ENCODE assay signal across 10 cellular contexts in the genomic region with DNA sequence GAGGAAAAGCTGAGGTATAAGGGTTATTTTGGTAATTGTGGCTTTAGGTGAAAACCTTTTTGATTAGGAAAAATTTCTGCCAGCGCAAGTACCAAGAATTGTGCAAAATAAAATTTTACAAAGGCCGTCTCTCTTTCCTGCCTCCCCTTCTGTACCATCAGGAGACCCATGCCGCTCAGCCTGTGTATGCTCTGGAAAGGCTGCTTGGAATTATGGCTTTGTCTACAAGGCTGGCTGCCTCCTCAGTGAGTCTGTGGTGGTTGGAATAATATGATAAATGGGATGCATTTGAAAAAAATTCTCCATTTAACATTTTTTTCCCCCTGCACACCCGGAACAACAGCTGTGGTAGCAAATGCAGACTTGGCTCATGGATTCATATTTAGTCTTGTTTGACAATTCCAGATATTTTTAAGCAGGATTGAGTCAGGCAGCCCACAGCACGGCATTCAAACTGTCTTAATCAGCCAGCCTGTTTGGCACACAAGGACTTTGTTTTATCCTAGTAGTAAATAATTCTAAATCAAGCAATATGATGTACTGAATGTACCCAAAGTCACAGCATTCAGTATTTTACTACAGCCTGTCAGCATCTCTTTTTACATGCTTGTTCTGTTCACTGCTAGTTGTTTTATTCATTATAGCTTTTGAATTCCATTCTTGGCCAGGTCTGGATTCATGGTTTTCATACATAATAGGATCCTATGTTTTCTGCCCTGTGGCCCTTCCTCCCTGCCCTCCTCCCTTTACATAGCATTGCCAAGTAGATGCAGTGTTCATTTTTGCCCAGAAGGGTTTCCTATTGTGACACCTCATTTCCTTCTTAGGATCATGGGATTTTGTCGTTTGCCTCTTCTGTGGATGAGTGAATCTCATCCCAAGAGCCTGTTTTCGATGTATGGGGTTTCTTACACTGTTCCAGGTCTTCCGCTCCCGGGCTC.
DNase-seq lines count a peak whose midpoint lies in the region; ATAC-seq and TF ChIP-seq lines count a peak whose summit lies in the region.
"Had no signal": no experiment of that assay in that cellular context is flagged by ENCODE, and none has a peak within 500 bp of the region (broad histone marks: within the 10 kb centered on the region; RNA-seq: fewer than 3 reads in every experiment).

No MANE protein-coding gene starts in this region.

- H3K9ac ChIP-seq in fibroblast of lung (ENCODE audit: insufficient read depth, low read length): no peak overlapping the region

- H3K4me1 ChIP-seq in RWPE2 (ENCODE audit: insufficient read depth, poor library complexity, severe bottlenecking) (no peaks in the 10 kb centered on the region), fibroblast of lung (ENCODE audit: control insufficient read depth, extremely low read depth, insufficient read depth, low read length) (peaks cover 2% of the 10 kb centered on the region)

- ATAC-seq in RWPE2 (ENCODE audit: low read depth) (0 out of 3 replicates have a peak, but pooled peaks have one; percentile 33), omental fat pad (ENCODE audit: low FRiP score) (peak; percentile 66), HG03432 (IDR thresholded peaks at IDR 0.05; ENCODE audit: unreplicated experiment) (no peak)

- H3K36me3 ChIP-seq in RWPE2 (ENCODE audit: low read depth) (no peaks in the 10 kb centered on the region), fibroblast of lung (ENCODE audit: control insufficient read depth, insufficient read depth, low read length) (no peaks in the 10 kb centered on the region)

- no peaks in the 10 kb centered on the region for H3K9me3 ChIP-seq in RWPE2 (ENCODE audit: severe bottlenecking)
- no peaks in the 10 kb centered on the region for H3K9me3 ChIP-seq in fibroblast of lung (ENCODE audit: control insufficient read depth, insufficient read depth, low read depth, low read length)

- no peak overlapping the region for H3K27ac ChIP-seq in RWPE2 (ENCODE audit: poor library complexity, severe bottlenecking)
- H3K27ac ChIP-seq in fibroblast of lung (ENCODE audit: insufficient read depth, low read length): no peak overlapping the region

- peak overlapping the region; percentile 20 for H3K4me2 ChIP-seq in fibroblast of lung (ENCODE audit: extremely low read depth, insufficient read depth, low read length)

- H2AFZ ChIP-seq in fibroblast of lung (ENCODE audit: low read length): no peak overlapping the region

- H4K20me1 ChIP-seq in fibroblast of lung (ENCODE audit: control insufficient read depth, extremely low read depth, insufficient read depth, low read length): peaks cover 2% of the 10 kb centered on the region

- H3K4me3 ChIP-seq in AG10803 (ENCODE audit: low read length): no peak overlapping the region
- H3K4me3 ChIP-seq in RWPE2 (ENCODE audit: severe bottlenecking): no peak overlapping the region
- no peak overlapping the region for H3K4me3 ChIP-seq in fibroblast of lung (replicated peaks in 1 of 4; ENCODE audit: control extremely low read depth in 1 of 4, insufficient read depth in 1 of 4, low read depth in 3 of 4, low read length in 4 of 4)

- H3K79me2 ChIP-seq in fibroblast of lung (ENCODE audit: control insufficient read depth, insufficient read depth, low read length): no peaks in the 10 kb centered on the region

- DNase-seq in AG10803 (ENCODE audit: low read depth) (peak; percentile 87), RWPE2 (ENCODE audit: low spot score) (no peak), fibroblast of lung (ENCODE audit: low read depth in 2 of 2) (peak; percentile 91 to 96), omental fat pad (ENCODE audit: low spot score) (no peak), NCI-H510A treated with DMSO at 0.1 percent for 48 hours (lab: John Stamatoyannopoulos, UW) (no peak), NCI-H1930 (lab: John Stamatoyannopoulos, UW) (no peak), activated T-cell treated with anti-CD3 and anti-CD28 coated beads for 4 hours (no peak)
- DNase-seq: activated naive CD4-positive, alpha-beta T cell treated with Interleukin-2 at 50 U/mL for 16 hours; CD4-positive, alpha-beta T cell had no signal

- no peaks in the 10 kb centered on the region for H3K27me3 ChIP-seq in RWPE2 (ENCODE audit: insufficient read depth, poor library complexity, severe bottlenecking)
- no peaks in the 10 kb centered on the region for H3K27me3 ChIP-seq in fibroblast of lung (ENCODE audit: control insufficient read depth, insufficient read depth, low read length)

- TF ChIP-seq CTCF in AG10803 (conservative IDR thresholded peaks at IDR 0.05; ENCODE audit: low read length) (peak; percentile 24), RWPE2 (IDR thresholded peaks at IDR 0.05; ENCODE audit: poor library complexity, severe bottlenecking) (no peak), fibroblast of lung (conservative IDR thresholded peaks at IDR 0.05 in 1 of 2, IDR thresholded peaks at IDR 0.05 in 1 of 2; ENCODE audit: low read depth in 1 of 2, low read length in 2 of 2) (no peak), omental fat pad (IDR thresholded peaks at IDR 0.05) (no peak)

Comparison
In these comparisons a context has a peak if more than half of its experiments do, and no peak if none do; other contexts are left out.
1. DNase-seq: peak in AG10803 (single experiment) and fibroblast of lung (2 of 2); none in RWPE2 (single experiment), omental fat pad (single experiment), NCI-H510A treated with DMSO at 0.1 percent for 48 hours (single experiment), NCI-H1930 (0 of 2) and activated T-cell treated with anti-CD3 and anti-CD28 coated beads for 4 hours (single experiment).